10 cellular contexts compared by ENCODE assay signal in the genomic region with DNA sequence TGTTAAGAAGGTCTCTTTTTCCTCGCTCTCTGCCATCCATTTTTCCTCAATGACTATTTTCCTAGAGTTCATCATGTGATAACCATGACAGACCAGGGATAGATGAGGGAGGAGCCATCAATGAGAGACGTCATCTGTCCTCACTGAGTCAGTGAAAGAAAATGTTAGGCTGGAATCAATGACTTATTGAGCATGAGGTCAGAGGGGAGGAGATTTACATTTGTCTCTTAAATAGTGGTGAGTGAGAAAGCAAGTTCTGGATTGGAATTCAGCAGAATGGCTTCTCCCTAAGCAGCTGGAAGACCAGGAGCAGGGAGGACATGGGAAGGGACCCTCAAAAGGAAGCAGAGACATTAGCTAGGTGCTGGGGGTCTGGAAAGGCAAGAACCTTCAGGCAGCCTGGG. TPM values are rescaled to one million over a fixed set of nuclear protein-coding genes. Genes with fewer than 3 reads are reported as not detected.
DNase-seq lines count a peak whose midpoint lies in the region; ATAC-seq, FAIRE-seq and TF ChIP-seq lines count a peak whose summit lies in the region.
"Had no signal": no experiment of that assay in that cellular context is flagged by ENCODE, and none has a peak within 500 bp of the region (broad histone marks: within the 10 kb centered on the region; RNA-seq: fewer than 3 reads in every experiment).

No MANE protein-coding gene starts in this region.

- H4K91ac ChIP-seq in H1 (replicated peaks; ENCODE audit: insufficient read length, low read length), result no peak overlapping the region

- H2BK12ac ChIP-seq in H1 (ENCODE audit: low read depth, low read length), result no peak overlapping the region

- H3K27ac ChIP-seq in OCI-LY3 (ENCODE audit: low read length), result peak overlapping the region; percentile 97
- no peak overlapping the region for H3K27ac ChIP-seq in H1 (ENCODE audit: low read depth, low read length)
- H3K27ac ChIP-seq: neutrophil, suprapubic skin had no signal

- no peaks in the 10 kb centered on the region for H3K79me2 ChIP-seq in OCI-LY3 (ENCODE audit: low read length)
- H3K79me2 ChIP-seq in H1 (ENCODE audit: control insufficient read depth in 1 of 2, insufficient read depth in 2 of 2, low read length in 2 of 2), result no peaks in the 10 kb centered on the region

- TF ChIP-seq POLR2A in H1 (IDR thresholded peaks at IDR 0.05; ENCODE audit: control extremely low read depth in 1 of 2, low read depth in 2 of 2, low read length in 2 of 2), result no peak
- TF ChIP-seq POLR2A in GM18505 (IDR thresholded peaks at IDR 0.05; ENCODE audit: borderline replicate concordance, extremely low read depth, insufficient read depth, insufficient read length), result no peak

- H3K4me3 ChIP-seq in OCI-LY3 (ENCODE audit: low read length) (no peak overlapping the region), H1 (ENCODE audit: extremely low read depth in 1 of 4, insufficient read depth in 2 of 4, low read depth in 3 of 4, low read length in 4 of 4) (no peak overlapping the region)
- H3K4me3 ChIP-seq: suprapubic skin had no signal

- no peak overlapping the region for H2BK120ac ChIP-seq in H1 (replicated peaks; ENCODE audit: low read depth, low read length)

- no peak for FAIRE-seq in H1 (lab: Jason Lieb, UNC)

- no peak for TF ChIP-seq CTCF in OCI-LY3 (IDR thresholded peaks at IDR 0.05; ENCODE audit: low read depth, low read length)
- no peak for TF ChIP-seq CTCF in H1 (IDR thresholded peaks at IDR 0.05; ENCODE audit: control extremely low read depth in 1 of 3, insufficient read depth in 1 of 3, low read depth in 1 of 3, low read length in 3 of 3)
- no peak for TF ChIP-seq CTCF in omental fat pad (IDR thresholded peaks at IDR 0.05)
- TF ChIP-seq CTCF in GM13977 (IDR thresholded peaks at IDR 0.05; ENCODE audit: extremely low read depth, insufficient read depth, missing control alignments), result no peak

- WGBS in H1 (ENCODE audit: extremely low coverage in 1 of 2, insufficient coverage in 1 of 2, insufficient read length in 1 of 2, insufficient replicate concordance in 2 of 2, low coverage in 1 of 2, low lambda C conversion rate in 2 of 2, missing lambda C conversion rate in 1 of 2), 2 experiments, result 85% methylated on average over 2 of the region's 2 CpGs; no CpG with 5 or more reads in 1 of the 2 experiments

- TF ChIP-seq EP300 in H1 (IDR thresholded peaks at IDR 0.05; ENCODE audit: borderline replicate concordance in 1 of 2, low read depth in 2 of 2, low read length in 2 of 2), result no peak

- no peaks in the 10 kb centered on the region for H4K20me1 ChIP-seq in OCI-LY3 (ENCODE audit: insufficient read depth, low read length)
- no peaks in the 10 kb centered on the region for H4K20me1 ChIP-seq in H1 (replicated peaks in 1 of 2; ENCODE audit: control insufficient read depth in 1 of 2, insufficient read depth in 2 of 2, low read length in 2 of 2)

- POLR2A ChIA-PET in H1 (lab: Charles Lee; ENCODE audit: partially characterized antibody), result interaction anchor here (1.8 kb wide), 1 partner anchor 9 kb away, joined by 4 read pairs; no protein-coding TSS in a partner anchor

- H3K9me3 Mint-ChIP-seq in effector memory CD8-positive, alpha-beta T cell, result no peaks in the 10 kb centered on the region

- H3K23ac ChIP-seq in H1 (ENCODE audit: insufficient read length), result no peak overlapping the region

- H3K4me2 ChIP-seq in OCI-LY3 (ENCODE audit: low read length), result peak overlapping the region; percentile 97
- no peak overlapping the region for H3K4me2 ChIP-seq in H1 (ENCODE audit: insufficient read depth in 1 of 2, low read depth in 2 of 2, low read length in 2 of 2)

- H4K8ac ChIP-seq in H1 (ENCODE audit: extremely low read depth, insufficient read depth, low read length), result peak overlapping the region; percentile 46; the same call in 1 of the 2 replicates

- no peak overlapping the region for H2AFZ ChIP-seq in OCI-LY3 (ENCODE audit: low read depth, low read length)
- no peak overlapping the region for H2AFZ ChIP-seq in H1 (ENCODE audit: low read length)

- no peak overlapping the region for H2BK5ac ChIP-seq in H1 (ENCODE audit: low read depth, low read length)

- in situ Hi-C loops in Caki2 (cut with HindIII; ENCODE audit: low pct_unique_long_range_greater_than_20kb, low sequenced_read_pairs) (no loop called here), GM13977 (cut with MboI; ENCODE audit: low pct_unique_long_range_greater_than_20kb, low sequenced_read_pairs, unreplicated experiment) (loop anchor here (25.0 kb wide), 1 partner anchor 411 kb away; no protein-coding TSS in a partner anchor)

- H3K4me1 ChIP-seq in OCI-LY3 (ENCODE audit: low read length) (peaks cover 85% of the 10 kb centered on the region), H1 (replicated peaks in 1 of 4; ENCODE audit: control insufficient read depth in 3 of 4, insufficient read depth in 4 of 4, low read length in 3 of 4) (peaks cover 0 to 3% (median 0%) of the 10 kb centered on the region in 4 experiments; a peak in 5 of 7 replicates)

- H3K14ac ChIP-seq in H1 (ENCODE audit: insufficient read length), result no peak overlapping the region

- CTCF ChIA-PET in H1 (lab: Charles Lee; ENCODE audit: partially characterized antibody), result interaction anchor here (0.9 to 3.3 kb wide), 9 partner anchors 10 to 187 kb away, joined by 3 to 21 read pairs (median 6); a partner anchor contains a TSS

- no peak overlapping the region for H3K4ac ChIP-seq in H1 (replicated peaks; ENCODE audit: insufficient read length, low read depth, low read length)

- H2AK5ac ChIP-seq in H1 (ENCODE audit: low read depth, low read length), result no peak overlapping the region

- no peak overlapping the region for H3K4me3 Mint-ChIP-seq in effector memory CD8-positive, alpha-beta T cell

- H3K27me3 ChIP-seq in OCI-LY3 (ENCODE audit: low read depth, low read length) (no peaks in the 10 kb centered on the region), H1 (replicated peaks in 1 of 4; ENCODE audit: control insufficient read depth in 3 of 4, extremely low read depth in 1 of 4, insufficient read depth in 3 of 4, low read length in 3 of 4) (no peaks in the 10 kb centered on the region)
- H3K27me3 ChIP-seq: neutrophil, suprapubic skin had no signal

- no peak overlapping the region; the same call in 1 of the 2 replicates for H2BK15ac ChIP-seq in H1 (ENCODE audit: low read length)

- no peaks in the 10 kb centered on the region for H3K23me2 ChIP-seq in H1 (ENCODE audit: low read depth, low read length)

- H3K4me1 Mint-ChIP-seq in effector memory CD8-positive, alpha-beta T cell (ENCODE audit: low read depth in 2 of 2), result peaks cover 19 to 25% of the 10 kb centered on the region in 2 donors

- TF ChIP-seq RAD21 in H1 (IDR thresholded peaks at IDR 0.05 in 1 of 2, conservative IDR thresholded peaks at IDR 0.05 in 1 of 2; ENCODE audit: low read depth in 2 of 2, low read length in 2 of 2), result no peak

- H3K36me3 ChIP-seq in OCI-LY3 (replicated peaks; ENCODE audit: low read depth, low read length) (no peaks in the 10 kb centered on the region), H1 (ENCODE audit: control insufficient read depth in 2 of 4, insufficient read depth in 4 of 4, low read length in 3 of 4) (no peaks in the 10 kb centered on the region)
- H3K36me3 ChIP-seq: neutrophil, suprapubic skin had no signal

- H3K79me1 ChIP-seq in H1 (ENCODE audit: low read depth, low read length), result no peaks in the 10 kb centered on the region

- H3K18ac ChIP-seq in H1 (ENCODE audit: extremely low read depth, low read length), result no peak overlapping the region

- DNase-seq in Caki2 (ENCODE audit: low read depth) (peak; percentile 97), H1 (ENCODE audit: low read depth in 1 of 2, low spot score in 2 of 2) (no peak), omental fat pad (ENCODE audit: low spot score) (no peak), GM13977 (ENCODE audit: low spot score) (no peak)
- no peak for DNase-seq in effector memory CD8-positive, alpha-beta T cell

- peak overlapping the region; percentile 95; the same call in 1 of the 2 replicates for H3K9ac ChIP-seq in OCI-LY3 (ENCODE audit: low read length)
- no peak overlapping the region; a peak in 1 of 7 replicates for H3K9ac ChIP-seq in H1 (replicated peaks in 1 of 4; ENCODE audit: extremely low read depth in 1 of 4, low read depth in 3 of 4, low read length in 3 of 4)

- H4K5ac ChIP-seq in H1 (ENCODE audit: insufficient read length, low read depth, low read length), result no peak overlapping the region

- H3K27ac Mint-ChIP-seq in effector memory CD8-positive, alpha-beta T cell, result no peak overlapping the region

- no peaks in the 10 kb centered on the region for H3K36me3 Mint-ChIP-seq in effector memory CD8-positive, alpha-beta T cell (ENCODE audit: insufficient read depth)

- no peaks in the 10 kb centered on the region for H3K9me3 ChIP-seq in OCI-LY3 (ENCODE audit: insufficient read depth, low read length)
- no peaks in the 10 kb centered on the region for H3K9me3 ChIP-seq in H1 (ENCODE audit: insufficient read depth in 2 of 2, low read depth in 1 of 2, low read length in 1 of 2)
- H3K9me3 ChIP-seq: neutrophil, suprapubic skin had no signal

- no peaks in the 10 kb centered on the region for H3K27me3 Mint-ChIP-seq in effector memory CD8-positive, alpha-beta T cell

- ATAC-seq in omental fat pad (ENCODE audit: low FRiP score) (peak; percentile 93), GM18505 (IDR thresholded peaks at IDR 0.05; ENCODE audit: unreplicated experiment) (no peak), HG03354 (IDR thresholded peaks at IDR 0.05; ENCODE audit: poor library complexity, severe bottlenecking, unreplicated experiment) (no peak)
- ATAC-seq in effector memory CD8-positive, alpha-beta T cell (replicated peaks), result no peak

- no peak overlapping the region for H2BK20ac ChIP-seq in H1 (ENCODE audit: low read length)

- H3K56ac ChIP-seq in H1 (replicated peaks; ENCODE audit: insufficient read length, low read depth, low read length), result no peak overlapping the region

TF ChIP-seq in H1, 55 proteins besides CTCF, POLR2A, EP300 and RAD21:
- no peak for TF ChIP-seq EGR1 (IDR thresholded peaks at IDR 0.05; ENCODE audit: borderline replicate concordance, low read depth, low read length)
- peak; percentile 90 for TF ChIP-seq SP1 (IDR thresholded peaks at IDR 0.05; ENCODE audit: low read depth, low read length)

RNA-seq across cellular contexts. Expression of a gene that starts 28.2 kb away (rescaled TPM):
- 41.2 and 53.3 TPM in 2 replicates for total RNA-seq in Caki2 (2014; rRNA removed; shearing (Covaris generic); ENCODE audit: low replicate concordance)
- total RNA-seq in H1 (2021; fragmentation: NEBNext Ultra II Directional; extraction: Animal tissue kit (Norgen Biotek cat#: 25700)), result 10.8 and 15.5 TPM in 2 replicates
- polyA plus RNA-seq in H1 (2011; rRNA removed), result 10.0 and 16.2 TPM in 2 replicates
- 6.9 TPM for polyA plus RNA-seq in H1 (2011; cell fraction: cytosol; rRNA removed)
- polyA plus RNA-seq in H1 (2011; cell fraction: nucleus; rRNA removed), result 16.9 TPM
- polyA plus RNA-seq in H1 (2012, experiment 1 of 2), result 17.5 to 23.1 TPM (median 18.6 TPM) in 4 replicates
- 4.9 TPM for polyA plus RNA-seq in H1 (2012, experiment 2 of 2)
- 7.8 TPM for polyA plus RNA-seq in H1 (2013, experiment 1 of 2)
- 6.8 TPM for polyA plus RNA-seq in H1 (2013, experiment 2 of 2)
- 12.4 and 29.6 TPM in 2 replicates for polyA minus RNA-seq in H1 (2011; rRNA and poly(A)+ RNA removed)
- polyA minus RNA-seq in H1 (2011; cell fraction: cytosol; rRNA and poly(A)+ RNA removed), result 15.0 TPM
- polyA minus RNA-seq in H1 (2011; cell fraction: nucleus; rRNA and poly(A)+ RNA removed), result 33.1 TPM
- 10 to 100 TPM; 40.4 to 66.2 (median 56.0) TPM for total RNA-seq in omental fat pad
